8 cellular contexts compared by ENCODE assay signal in genomic region chr12:93441111-93441616, GRCh38. TPM values are rescaled to one million over a fixed set of nuclear protein-coding genes. Genes with fewer than 3 reads are reported as not detected.
DNase-seq lines count a peak whose midpoint lies in the region; ATAC-seq and TF ChIP-seq lines count a peak whose summit lies in the region.

No MANE protein-coding gene starts in this region.

- peak; percentile 22 for ATAC-seq in activated CD8-positive, alpha-beta T cell treated with anti-CD3 and anti-CD28 coated beads, Interleukin-2, amount 10 ng/mL, durations not matched to agents 7 days and 5 days
- ATAC-seq in GM21529 (IDR thresholded peaks at IDR 0.05; ENCODE audit: unreplicated experiment) = no peak

- peak overlapping the region; percentile 68 for H3K27ac ChIP-seq in muscle layer of duodenum (ENCODE audit: low read length)
- peak overlapping the region; percentile 49 to 84 (median 84) for H3K27ac ChIP-seq in thyroid gland

- peak overlapping the region; percentile 98 for H3K4me3 ChIP-seq in GM12864 (ENCODE audit: low read depth, low read length)
- peak overlapping the region; percentile 92 to 93 for H3K4me3 ChIP-seq in muscle layer of duodenum (ENCODE audit: low read depth in 1 of 2, low read length in 2 of 2)
- H3K4me3 ChIP-seq in thyroid gland (replicated peaks in 1 of 3) = peak overlapping the region; percentile 94 to 100 (median 99)

- DNase-seq in GM12864 (ENCODE audit: low read depth) (no peak), endothelial cell (ENCODE audit: low spot score) (peak; percentile 51), thyroid gland (peak; percentile 27 to 28), NCI-H187 treated with DMSO at 0.1 percent for 48 hours (lab: John Stamatoyannopoulos, UW) (no peak)
- peak; percentile 58 for DNase-seq in activated CD8-positive, alpha-beta T cell treated with anti-CD3 and anti-CD28 coated beads, Interleukin-2, amount 10 ng/mL, durations not matched to agents 7 days and 5 days

- CTCF ChIA-PET in activated CD8-positive, alpha-beta T cell treated with anti-CD3 and anti-CD28 coated beads, Interleukin-2, amount 10 ng/mL, durations not matched to agents 7 days and 5 days (lab: Charles Lee) = interaction anchor here (0.6 to 2.4 kb wide), 3 partner anchors 21 to 58 kb away, joined by 3 to 11 read pairs (median 4); partner anchors contain the start of gene MRPL42

- H3K9me3 ChIP-seq in muscle layer of duodenum (ENCODE audit: control insufficient read depth in 1 of 2, low read length in 2 of 2) (no peaks in the 10 kb centered on the region), thyroid gland (no peaks in the 10 kb centered on the region)

- 0% methylated on average over 31 to 44 of the region's 55 CpGs for WGBS in thyroid gland, 2 donors

- intact Hi-C loops in thyroid gland (cut with DNase I) = no loop called here

- POLR2A ChIA-PET in activated CD8-positive, alpha-beta T cell treated with anti-CD3 and anti-CD28 coated beads, Interleukin-2, amount 10 ng/mL, durations not matched to agents 7 days and 5 days (lab: Charles Lee) = interaction anchor here (0.7 to 3.2 kb wide), 12 partner anchors 10 to 1879 kb away, joined by 3 to 17 read pairs (median 6); partner anchors contain the start of genes CRADD, EEA1 and MRPL42

- H3K9me3 Mint-ChIP-seq in activated CD8-positive, alpha-beta T cell treated with anti-CD3 and anti-CD28 coated beads, Interleukin-2, amount 10 ng/mL, durations not matched to agents 7 days and 5 days (ENCODE audit: insufficient read depth) = no peaks in the 10 kb centered on the region
- H3K9me3 Mint-ChIP-seq in endothelial cell (ENCODE audit: unreplicated experiment) = no peaks in the 10 kb centered on the region

- peak overlapping the region; percentile 94 for H3K27ac Mint-ChIP-seq in activated CD8-positive, alpha-beta T cell treated with anti-CD3 and anti-CD28 coated beads, Interleukin-2, amount 10 ng/mL, durations not matched to agents 7 days and 5 days
- peak overlapping the region; percentile 97 for H3K27ac Mint-ChIP-seq in endothelial cell (ENCODE audit: unreplicated experiment)

- H3K36me3 ChIP-seq in muscle layer of duodenum (ENCODE audit: control insufficient read depth in 1 of 2, insufficient read depth in 2 of 2, low read length in 2 of 2) (peaks cover 0 to 4% of the 10 kb centered on the region in 2 donors), thyroid gland (no peaks in the 10 kb centered on the region)

- TF ChIP-seq CTCF in GM12864 (IDR thresholded peaks at IDR 0.05; ENCODE audit: low read depth, low read length, missing control alignments) (no peak), endothelial cell (IDR thresholded peaks at IDR 0.05; ENCODE audit: unreplicated experiment) (no peak), thyroid gland (IDR thresholded peaks at IDR 0.05) (no peak)

- H3K27me3 Mint-ChIP-seq in activated CD8-positive, alpha-beta T cell treated with anti-CD3 and anti-CD28 coated beads, Interleukin-2, amount 10 ng/mL, durations not matched to agents 7 days and 5 days (ENCODE audit: low read depth) = no peaks in the 10 kb centered on the region
- H3K27me3 Mint-ChIP-seq in endothelial cell (ENCODE audit: unreplicated experiment) = peaks cover 13% of the 10 kb centered on the region

- TF ChIP-seq RAD21 in Ishikawa (IDR thresholded peaks at IDR 0.05; ENCODE audit: low read depth) = no peak

- peaks cover 13 to 35% of the 10 kb centered on the region in 2 donors for H3K4me1 ChIP-seq in muscle layer of duodenum (ENCODE audit: control insufficient read depth in 1 of 2, insufficient read depth in 2 of 2, low read length in 2 of 2)
- peaks cover 17 to 18% of the 10 kb centered on the region in 2 donors for H3K4me1 ChIP-seq in thyroid gland

- H3K36me3 Mint-ChIP-seq in activated CD8-positive, alpha-beta T cell treated with anti-CD3 and anti-CD28 coated beads, Interleukin-2, amount 10 ng/mL, durations not matched to agents 7 days and 5 days (ENCODE audit: low read depth) = peaks cover 13% of the 10 kb centered on the region
- H3K36me3 Mint-ChIP-seq in endothelial cell (ENCODE audit: low read depth, unreplicated experiment) = peaks cover 10% of the 10 kb centered on the region

- peaks cover 55% of the 10 kb centered on the region for H3K4me1 Mint-ChIP-seq in activated CD8-positive, alpha-beta T cell treated with anti-CD3 and anti-CD28 coated beads, Interleukin-2, amount 10 ng/mL, durations not matched to agents 7 days and 5 days (ENCODE audit: low read depth)
- peaks cover 44% of the 10 kb centered on the region for H3K4me1 Mint-ChIP-seq in endothelial cell (ENCODE audit: unreplicated experiment)

- no peak for TF ChIP-seq POLR2A in thyroid gland (IDR thresholded peaks at IDR 0.05)

- no peak for TF ChIP-seq EP300 in Ishikawa (IDR thresholded peaks at IDR 0.05; ENCODE audit: borderline replicate concordance)

- H3K27me3 ChIP-seq in muscle layer of duodenum (ENCODE audit: low read depth, low read length) (no peaks in the 10 kb centered on the region), thyroid gland (no peaks in the 10 kb centered on the region)

- peak overlapping the region; percentile 89 for H3K4me3 Mint-ChIP-seq in activated CD8-positive, alpha-beta T cell treated with anti-CD3 and anti-CD28 coated beads, Interleukin-2, amount 10 ng/mL, durations not matched to agents 7 days and 5 days
- peak overlapping the region; percentile 98 for H3K4me3 Mint-ChIP-seq in endothelial cell (ENCODE audit: unreplicated experiment)

TF ChIP-seq in Ishikawa, 13 proteins besides CTCF, POLR2A, EP300 and RAD21:
- TF ChIP-seq CEBPB (IDR thresholded peaks at IDR 0.05) = no peak
- TF ChIP-seq, protein P1, sequence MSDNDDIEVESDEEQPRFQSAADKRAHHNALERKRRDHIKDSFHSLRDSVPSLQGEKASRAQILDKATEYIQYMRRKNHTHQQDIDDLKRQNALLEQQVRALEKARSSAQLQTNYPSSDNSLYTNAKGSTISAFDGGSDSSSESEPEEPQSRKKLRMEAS (IDR thresholded peaks at IDR 0.05) = peak; percentile 64

RNA-seq across cellular contexts. Expression of gene UBE2N, which starts 0.6 kb away (rescaled TPM):
- 100 to 1,000 TPM; 183 to 194 TPM for total RNA-seq in activated CD8-positive, alpha-beta T cell treated with anti-CD3 and anti-CD28 coated beads, Interleukin-2, amount 10 ng/mL, durations not matched to agents 7 days and 5 days
- total RNA-seq in endothelial cell (ENCODE audit: unreplicated experiment) = 150 TPM
- total RNA-seq in thyroid gland = 10 to 100 TPM; 22.3 to 55.9 (median 30.8) TPM

RNA-seq across cellular contexts. Expression of gene MRPL42, which starts 26.1 kb away (rescaled TPM):
- total RNA-seq in activated CD8-positive, alpha-beta T cell treated with anti-CD3 and anti-CD28 coated beads, Interleukin-2, amount 10 ng/mL, durations not matched to agents 7 days and 5 days = 10 to 100 TPM; 55.8 to 57.0 TPM
- 34.6 TPM for total RNA-seq in endothelial cell (ENCODE audit: unreplicated experiment)
- 10 to 100 TPM; 42.1 to 71.8 (median 64.0) TPM for total RNA-seq in thyroid gland

Comparison
In these comparisons a context has a peak if more than half of its experiments do, and no peak if none do; other contexts are left out.
1. DNase-seq: peak in activated CD8-positive, alpha-beta T cell treated with anti-CD3 and anti-CD28 coated beads, Interleukin-2, amount 10 ng/mL, durations not matched to agents 7 days and 5 days (single experiment), endothelial cell (single experiment) and thyroid gland (2 of 2); none in GM12864 (single experiment) and NCI-H187 treated with DMSO at 0.1 percent for 48 hours (single experiment).
2. Peak in every context shown above with its lines, with median percentiles within 50 percentile points of each other: H3K4me3 ChIP-seq.